In genomic region chr2:217929294-217929671, GRCh38 we compare ENCODE assay signal across 2 cellular contexts.
A peak's percentile ranks its signal among the peaks of the same experiment; 100 is the strongest.
TF ChIP-seq lines count a peak whose summit lies in the region.

No MANE protein-coding gene starts in this region.

TF ChIP-seq in HepG2, 621 proteins besides CTCF, POLR2A, EP300 and RAD21 (continued from another document):
- TF ChIP-seq ZNF687 (CRISPR knock-in tag; IDR thresholded peaks at IDR 0.05) (peak; percentile 47; the same call in 1 of the 2 replicates), PCBP1 (IDR thresholded peaks at IDR 0.05; ENCODE audit: borderline replicate concordance, low read depth, low read length) (0 out of 2 replicates have a peak, but pooled peaks have one; percentile 61)

TF ChIP-seq in WTC11, 78 proteins besides CTCF, POLR2A, EP300 and RAD21 (continued from another document):
- TF ChIP-seq, protein P1, sequence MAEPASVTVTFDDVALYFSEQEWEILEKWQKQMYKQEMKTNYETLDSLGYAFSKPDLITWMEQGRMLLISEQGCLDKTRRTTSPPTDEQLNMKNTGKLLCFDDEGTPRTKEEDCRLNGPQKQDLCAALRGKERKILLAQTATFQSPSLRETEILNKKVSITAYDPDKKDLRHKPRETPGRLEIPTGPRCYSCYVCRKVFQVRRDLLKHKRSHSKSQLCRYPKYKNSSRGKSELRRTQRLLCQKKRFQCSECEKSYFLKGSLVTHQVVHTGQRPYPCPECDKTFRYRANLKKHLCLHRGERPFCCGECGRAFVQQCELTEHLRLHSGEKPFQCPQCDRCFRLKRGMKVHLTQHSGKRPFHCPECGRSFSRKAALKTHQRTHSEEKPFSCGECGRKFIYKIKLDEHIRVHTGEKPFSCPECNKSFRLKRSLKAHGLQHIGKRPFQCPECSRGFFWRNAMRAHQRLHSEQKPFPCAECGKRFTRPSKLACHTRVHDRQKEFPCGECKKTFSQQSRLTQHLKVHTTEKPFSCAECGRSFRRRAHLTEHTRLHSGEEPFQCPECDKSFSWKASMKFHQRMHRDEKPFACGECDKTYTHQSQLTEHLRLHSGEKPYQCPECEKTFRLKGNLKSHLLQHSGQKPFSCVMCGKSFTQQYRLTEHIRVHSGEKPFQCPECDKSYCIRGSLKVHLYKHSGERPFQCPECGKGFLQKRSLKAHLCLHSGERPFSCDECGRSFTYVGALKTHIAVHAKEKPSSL (CRISPR knock-in tag; conservative IDR thresholded peaks at IDR 0.05): no peak
- TF ChIP-seq JAZF1 (CRISPR knock-in tag; IDR thresholded peaks at IDR 0.05) (no peak), ZNF532 (CRISPR knock-in tag; IDR thresholded peaks at IDR 0.05; ENCODE audit: borderline replicate concordance) (no peak), CDX4 (CRISPR knock-in tag; IDR thresholded peaks at IDR 0.05; ENCODE audit: borderline replicate concordance) (no peak)
